ENCODE assay signal across 12 cellular contexts in genomic region chr11:122706261-122706660, GRCh38. TPM values are rescaled to one million over a fixed set of nuclear protein-coding genes. Genes with fewer than 3 reads are reported as not detected.
DNase-seq lines count a peak whose midpoint lies in the region; ATAC-seq and TF ChIP-seq lines count a peak whose summit lies in the region.
"Had no signal": no experiment of that assay in that cellular context is flagged by ENCODE, and none has a peak within 500 bp of the region (broad histone marks: within the 10 kb centered on the region; RNA-seq: fewer than 3 reads in every experiment).

No MANE protein-coding gene starts in this region.

- H3K9me3 Mint-ChIP-seq in activated T-cell treated with anti-CD3 and anti-CD28 coated beads, Interleukin-2, amount 50 U/mL, for 72 hours = no peaks in the 10 kb centered on the region
- H3K9me3 Mint-ChIP-seq: activated CD4-positive, alpha-beta T cell treated with anti-CD3 and anti-CD28 coated beads, Interleukin-2, amount 10 ng/mL, durations not matched to agents 7 days and 5 days had no signal

- peaks cover 90% of the 10 kb centered on the region for H3K36me3 ChIP-seq in BLaER1
- H3K36me3 ChIP-seq: Peyer's patch had no signal

- no peak for TF ChIP-seq CTCF in cardiac fibroblast (IDR thresholded peaks at IDR 0.05; ENCODE audit: low read depth, low read length)

- H3K27me3 Mint-ChIP-seq in activated T-cell treated with anti-CD3 and anti-CD28 coated beads, Interleukin-2, amount 50 U/mL, for 72 hours (ENCODE audit: low read depth) = no peaks in the 10 kb centered on the region
- H3K27me3 Mint-ChIP-seq: type B pancreatic cell had no signal

- H3K27me3 ChIP-seq in BLaER1 = no peaks in the 10 kb centered on the region
- H3K27me3 ChIP-seq: Peyer's patch had no signal

- no peak overlapping the region for H3K4me3 Mint-ChIP-seq in activated T-cell treated with anti-CD3 and anti-CD28 coated beads, Interleukin-2, amount 50 U/mL, for 72 hours
- H3K4me3 Mint-ChIP-seq: activated CD4-positive, alpha-beta T cell treated with anti-CD3 and anti-CD28 coated beads, Interleukin-2, amount 10 ng/mL, durations not matched to agents 7 days and 5 days; IgD-negative memory B cell; type B pancreatic cell had no signal

- peak overlapping the region; percentile 87 for H3K4me2 ChIP-seq in BLaER1

- peaks cover 29% of the 10 kb centered on the region for H4K20me1 ChIP-seq in BLaER1

- H3K9me3 ChIP-seq in BLaER1 = no peaks in the 10 kb centered on the region
- H3K9me3 ChIP-seq: Peyer's patch had no signal

- H3K9ac ChIP-seq in BLaER1 = peak overlapping the region; percentile 28; the same call in 1 of the 2 replicates

- ATAC-seq in activated T-cell treated with anti-CD3 and anti-CD28 coated beads, Interleukin-2, amount 50 U/mL, for 72 hours (replicated peaks in 1 of 2) = no peak
- no peak for ATAC-seq in GM21515 (IDR thresholded peaks at IDR 0.05; ENCODE audit: unreplicated experiment)

- H3K27ac ChIP-seq in BLaER1 = peak overlapping the region; percentile 96
- H3K27ac ChIP-seq: Peyer's patch had no signal

- H3K4me3 ChIP-seq in BLaER1 (no peak overlapping the region), cardiac fibroblast (replicated peaks in 1 of 2; ENCODE audit: low read depth in 2 of 2, low read length in 2 of 2) (no peak overlapping the region)
- H3K4me3 ChIP-seq: Peyer's patch had no signal

- no peak overlapping the region for H3K27ac Mint-ChIP-seq in activated T-cell treated with anti-CD3 and anti-CD28 coated beads, Interleukin-2, amount 50 U/mL, for 72 hours
- H3K27ac Mint-ChIP-seq: activated CD4-positive, alpha-beta T cell treated with anti-CD3 and anti-CD28 coated beads, Interleukin-2, amount 10 ng/mL, durations not matched to agents 7 days and 5 days; IgD-negative memory B cell; type B pancreatic cell had no signal

- H3K4me1 ChIP-seq in BLaER1 = peaks cover 100% of the 10 kb centered on the region
- H3K4me1 ChIP-seq: Peyer's patch had no signal

- peaks cover 0 to 2% of the 10 kb centered on the region in 2 donors for H3K36me3 Mint-ChIP-seq in activated T-cell treated with anti-CD3 and anti-CD28 coated beads, Interleukin-2, amount 50 U/mL, for 72 hours (ENCODE audit: insufficient read depth in 2 of 2)
- H3K36me3 Mint-ChIP-seq: IgD-negative memory B cell, type B pancreatic cell had no signal

- DNase-seq in HT-29 (ENCODE audit: low spot score) = peak; percentile 44
- DNase-seq in cardiac fibroblast (ENCODE audit: low read depth in 2 of 2) = peak; percentile 54 to 74
- peak; percentile 22 for DNase-seq in myocyte (ENCODE audit: low read depth)
- no peak for DNase-seq in NK-92 treated with Interleukin-12 subunit alpha and Interleukin-12 subunit beta, amount 100 ng/mL, for 24 hours (lab: John Stamatoyannopoulos, UW)
- DNase-seq in activated T-cell treated with anti-CD3 and anti-CD28 coated beads, Interleukin-2, amount 50 U/mL, for 72 hours = no peak
- no peak for DNase-seq in SIG-M5 (lab: John Stamatoyannopoulos, UW)
- DNase-seq: activated CD4-positive, alpha-beta T cell treated with anti-CD3 and anti-CD28 coated beads, Interleukin-2, amount 10 ng/mL, durations not matched to agents 7 days and 5 days; Peyer's patch had no signal

- H3K4me1 Mint-ChIP-seq in activated T-cell treated with anti-CD3 and anti-CD28 coated beads, Interleukin-2, amount 50 U/mL, for 72 hours (ENCODE audit: low read depth) = peaks cover 49% of the 10 kb centered on the region

RNA-seq across cellular contexts. Expression of gene UBASH3B, which starts 50.7 kb away (rescaled TPM):
- total RNA-seq in HT-29 (2014; rRNA removed; shearing (Covaris generic)) = 46.8 and 57.9 TPM in 2 replicates
- 8.8 and 13.1 TPM in 2 replicates for total RNA-seq in myocyte
- 7.3 TPM for polyA plus RNA-seq in myocyte (2012)
- 10 to 100 TPM in 1 of 2 donors, 1 to 10 TPM in 1; 6.9 to 18.5 TPM for total RNA-seq in activated T-cell treated with anti-CD3 and anti-CD28 coated beads, Interleukin-2, amount 50 U/mL, for 72 hours

Comparison
In these comparisons a context has a peak if more than half of its experiments do, and no peak if none do; other contexts are left out.
1. DNase-seq: peak in HT-29 (single experiment), cardiac fibroblast (2 of 2) and myocyte (single experiment); none in NK-92 treated with Interleukin-12 subunit alpha and Interleukin-12 subunit beta, amount 100 ng/mL, for 24 hours (single experiment), activated T-cell treated with anti-CD3 and anti-CD28 coated beads, Interleukin-2, amount 50 U/mL, for 72 hours (0 of 2) and SIG-M5 (single experiment).